ENCODE assay signal across 24 cellular contexts in genomic region chr2:119123359-119123758, GRCh38. TPM values are rescaled to one million over a fixed set of nuclear protein-coding genes. Genes with fewer than 3 reads are reported as not detected.
"Had no signal": no experiment of that assay in that cellular context is flagged by ENCODE, and none has a peak within 500 bp of the region (broad histone marks: within the 10 kb centered on the region; RNA-seq: fewer than 3 reads in every experiment).

No MANE protein-coding gene starts in this region.

- H3K4me3 ChIP-seq: dorsolateral prefrontal cortex, gastrocnemius medialis, lower lobe of right lung, pancreas, smooth muscle cell, suprapubic skin, transverse colon, upper lobe of right lung, uterus had no signal

- H3K9me3 Mint-ChIP-seq: endodermal cell; nephron progenitor cell; stimulated activated effector memory CD8-positive, alpha-beta T cell treated with anti-CD3 and anti-CD28 coated beads, Interleukin-12 subunit alpha, Interleukin-12 subunit beta, amount 100 ng/mL, for 72 hours; stimulated activated naive CD8-positive, alpha-beta T cell treated with anti-CD3 and anti-CD28 coated beads, Interleukin-15, Interleukin-2, amounts not matched to agents 100 ng/mL and 50 ng/mL, for 24 hours had no signal

- H3K36me3 ChIP-seq: gastrocnemius medialis, lower lobe of right lung, neutrophil, pancreas, suprapubic skin, transverse colon, upper lobe of right lung, uterus had no signal

- H3K27ac Mint-ChIP-seq: endodermal cell; naive thymus-derived CD8-positive, alpha-beta T cell; nephron progenitor cell; progenitor cell of endocrine pancreas; stimulated activated effector memory CD8-positive, alpha-beta T cell treated with anti-CD3 and anti-CD28 coated beads, Interleukin-12 subunit alpha, Interleukin-12 subunit beta, amount 100 ng/mL, for 72 hours; stimulated activated naive CD8-positive, alpha-beta T cell treated with anti-CD3 and anti-CD28 coated beads, Interleukin-15, Interleukin-2, amounts not matched to agents 100 ng/mL and 50 ng/mL, for 24 hours had no signal

- DNase-seq: effector CD4-positive, alpha-beta T cell; foreskin fibroblast; gastrocnemius medialis; left ventricle myocardium superior; lower lobe of right lung; naive thymus-derived CD8-positive, alpha-beta T cell; nephron progenitor cell; pancreas; stimulated activated CD4-positive, alpha-beta T cell treated with anti-CD3 and anti-CD28 coated beads, Interleukin-12 subunit alpha, Interleukin-12 subunit beta, amount 100 ng/mL, for 4 hours; stimulated activated CD4-positive, alpha-beta T cell treated with anti-CD3 and anti-CD28 coated beads, Interleukin-1b, Interleukin-23, amount 100 ng/mL, for 48 hours; stimulated activated CD4-positive, alpha-beta T cell treated with anti-CD3 and anti-CD28 coated beads, Interleukin-4, amount 100 ng/mL, for 1 hour; transverse colon; upper lobe of right lung; uterus had no signal

- H3K4me1 Mint-ChIP-seq: nephron progenitor cell; stimulated activated effector memory CD8-positive, alpha-beta T cell treated with anti-CD3 and anti-CD28 coated beads, Interleukin-12 subunit alpha, Interleukin-12 subunit beta, amount 100 ng/mL, for 72 hours had no signal

- H3K4me3 Mint-ChIP-seq: endodermal cell; naive thymus-derived CD8-positive, alpha-beta T cell; nephron progenitor cell; stimulated activated effector memory CD8-positive, alpha-beta T cell treated with anti-CD3 and anti-CD28 coated beads, Interleukin-12 subunit alpha, Interleukin-12 subunit beta, amount 100 ng/mL, for 72 hours; stimulated activated naive CD8-positive, alpha-beta T cell treated with anti-CD3 and anti-CD28 coated beads, Interleukin-15, Interleukin-2, amounts not matched to agents 100 ng/mL and 50 ng/mL, for 24 hours had no signal

- H3K27me3 ChIP-seq: pancreas, uterus had no signal

- H3K4me2 ChIP-seq: smooth muscle cell had no signal

- H3K36me3 Mint-ChIP-seq: naive thymus-derived CD8-positive, alpha-beta T cell; stimulated activated effector memory CD8-positive, alpha-beta T cell treated with anti-CD3 and anti-CD28 coated beads, Interleukin-12 subunit alpha, Interleukin-12 subunit beta, amount 100 ng/mL, for 72 hours had no signal

- H3K4me1 ChIP-seq: gastrocnemius medialis, lower lobe of right lung, pancreas, suprapubic skin, transverse colon, upper lobe of right lung, uterus had no signal

- H3K27ac ChIP-seq: dorsolateral prefrontal cortex, epithelial cell of prostate, gastrocnemius medialis, lower lobe of right lung, neutrophil, pancreas, suprapubic skin, transverse colon, upper lobe of right lung, uterus had no signal

- H3K9me3 ChIP-seq: gastrocnemius medialis, lower lobe of right lung, neutrophil, pancreas, suprapubic skin, transverse colon, upper lobe of right lung, uterus had no signal

RNA-seq across cellular contexts. Expression of gene C1QL2, which starts 35.2 kb away (rescaled TPM):
- polyA plus RNA-seq: keratinocyte; naive thymus-derived CD8-positive, alpha-beta T cell; smooth muscle cell had no signal
